ENCODE assay signal across 8 cellular contexts in the genomic region with DNA sequence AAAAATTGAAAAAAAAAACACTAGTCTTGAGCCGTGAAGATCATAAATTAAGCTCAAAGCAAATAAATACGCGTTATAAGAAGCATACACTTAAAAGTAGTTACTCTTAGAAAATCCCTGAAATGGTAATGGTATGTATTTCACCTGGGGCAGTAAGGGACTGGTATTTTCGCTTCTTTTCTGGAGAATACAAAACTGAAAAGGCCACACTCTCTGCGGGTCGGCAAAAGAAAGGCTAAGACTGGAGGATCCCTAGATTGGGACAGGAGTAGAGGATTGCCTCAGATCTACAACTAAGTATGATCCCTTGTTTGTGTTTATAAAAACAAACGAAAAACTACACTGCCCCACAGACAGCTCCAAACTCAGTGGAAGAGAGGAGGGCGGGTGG. TPM values are rescaled to one million over a fixed set of nuclear protein-coding genes. Genes with fewer than 3 reads are reported as not detected.
DNase-seq lines count a peak whose midpoint lies in the region; ATAC-seq and TF ChIP-seq lines count a peak whose summit lies in the region.

No MANE protein-coding gene starts in this region.

- H3K4me1 Mint-ChIP-seq in activated CD8-positive, alpha-beta memory T cell treated with anti-CD3 and anti-CD28 coated beads, Interleukin-2, amount 10 ng/mL, durations not matched to agents 7 days and 5 days, result peaks cover 38% of the 10 kb centered on the region

- no peak for ATAC-seq in activated CD8-positive, alpha-beta memory T cell treated with anti-CD3 and anti-CD28 coated beads, Interleukin-2, amount 10 ng/mL, durations not matched to agents 7 days and 5 days
- ATAC-seq in HG02798 (IDR thresholded peaks at IDR 0.05; ENCODE audit: poor library complexity, unreplicated experiment), result no peak
- ATAC-seq in HG02642 (IDR thresholded peaks at IDR 0.05; ENCODE audit: poor library complexity, unreplicated experiment), result no peak

- peak overlapping the region; percentile 93 for H3K9ac ChIP-seq in adipocyte (ENCODE audit: low read length)

- H3K36me3 Mint-ChIP-seq in activated CD8-positive, alpha-beta memory T cell treated with anti-CD3 and anti-CD28 coated beads, Interleukin-2, amount 10 ng/mL, durations not matched to agents 7 days and 5 days, result peaks cover 26% of the 10 kb centered on the region

- 1% methylated on average over 8 of the region's 8 CpGs for WGBS in thyroid gland, 2 donors

- CTCF ChIA-PET in activated CD8-positive, alpha-beta memory T cell treated with anti-CD3 and anti-CD28 coated beads, Interleukin-2, amount 10 ng/mL, durations not matched to agents 7 days and 5 days (lab: Charles Lee), result interaction anchor here (0.7 to 4.5 kb wide), 13 partner anchors 9 to 513 kb away, joined by 3 to 25 read pairs (median 4); partner anchors contain the start of genes GTF2H1, HPS5 and LDHA

- H3K4me3 ChIP-seq in adipocyte (ENCODE audit: low read length), result peak overlapping the region; percentile 99
- peak overlapping the region; percentile 77 to 87 (median 84) for H3K4me3 ChIP-seq in thyroid gland (replicated peaks in 1 of 3)

- H3K27ac Mint-ChIP-seq in activated CD8-positive, alpha-beta memory T cell treated with anti-CD3 and anti-CD28 coated beads, Interleukin-2, amount 10 ng/mL, durations not matched to agents 7 days and 5 days, result peak overlapping the region; percentile 100

- peaks cover 3% of the 10 kb centered on the region for H3K27me3 Mint-ChIP-seq in activated CD8-positive, alpha-beta memory T cell treated with anti-CD3 and anti-CD28 coated beads, Interleukin-2, amount 10 ng/mL, durations not matched to agents 7 days and 5 days

- H3K4me3 Mint-ChIP-seq in activated CD8-positive, alpha-beta memory T cell treated with anti-CD3 and anti-CD28 coated beads, Interleukin-2, amount 10 ng/mL, durations not matched to agents 7 days and 5 days, result peak overlapping the region; percentile 97

- peaks cover 31% of the 10 kb centered on the region for H3K4me1 ChIP-seq in adipocyte (ENCODE audit: control insufficient read depth, insufficient read depth, low read length)
- H3K4me1 ChIP-seq in thyroid gland, result peaks cover 0 to 4% of the 10 kb centered on the region in 2 donors

- H3K36me3 ChIP-seq in adipocyte (ENCODE audit: control insufficient read depth, insufficient read depth, low read length, severe bottlenecking) (peaks cover 13% of the 10 kb centered on the region), thyroid gland (no peaks in the 10 kb centered on the region)

- intact Hi-C loops in thyroid gland (cut with DNase I), result no loop called here

- no peak for TF ChIP-seq POLR2A in thyroid gland (IDR thresholded peaks at IDR 0.05)

- no peak for TF ChIP-seq CTCF in thyroid gland (IDR thresholded peaks at IDR 0.05)

- H3K27ac ChIP-seq in layer of hippocampus (ENCODE audit: low read depth, low read length) (peak overlapping the region; percentile 92), thyroid gland (peak overlapping the region; percentile 89 to 93 (median 91))

- DNase-seq in activated CD8-positive, alpha-beta memory T cell treated with anti-CD3 and anti-CD28 coated beads, Interleukin-2, amount 10 ng/mL, durations not matched to agents 7 days and 5 days, result no peak
- no peak for DNase-seq in activated CD8-positive, alpha-beta memory T cell treated with anti-CD3 and anti-CD28 coated beads, Interleukin-2, amount 50 U/mL, for 4 hours
- no peak for DNase-seq in adipocyte (ENCODE audit: low read depth)
- DNase-seq in thyroid gland, result no peak
- DNase-seq in GM19240 (ENCODE audit: insufficient read length, low spot score), result no peak

- H3K9me3 Mint-ChIP-seq in activated CD8-positive, alpha-beta memory T cell treated with anti-CD3 and anti-CD28 coated beads, Interleukin-2, amount 10 ng/mL, durations not matched to agents 7 days and 5 days (ENCODE audit: low read depth), result no peaks in the 10 kb centered on the region

- no peaks in the 10 kb centered on the region for H3K9me3 ChIP-seq in adipocyte (ENCODE audit: control insufficient read depth, low read length)
- no peaks in the 10 kb centered on the region for H3K9me3 ChIP-seq in thyroid gland

- H3K27me3 ChIP-seq in adipocyte (replicated peaks; ENCODE audit: control insufficient read depth, insufficient read depth, low read length) (no peaks in the 10 kb centered on the region), layer of hippocampus (ENCODE audit: control insufficient read depth, insufficient read depth, low read length) (no peaks in the 10 kb centered on the region), thyroid gland (no peaks in the 10 kb centered on the region)

RNA-seq across cellular contexts. Expression of gene TSG101, which starts 0.6 kb away (rescaled TPM):
- 10 to 100 TPM; 30.5 to 42.2 TPM for total RNA-seq in activated CD8-positive, alpha-beta memory T cell treated with anti-CD3 and anti-CD28 coated beads, Interleukin-2, amount 10 ng/mL, durations not matched to agents 7 days and 5 days
- total RNA-seq in thyroid gland, result 100 to 1,000 TPM in 2 of 4 donors, 10 to 100 TPM in 2; 71.5 to 147 (median 99.3) TPM
